8 cellular contexts compared by ENCODE assay signal in the genomic region with DNA sequence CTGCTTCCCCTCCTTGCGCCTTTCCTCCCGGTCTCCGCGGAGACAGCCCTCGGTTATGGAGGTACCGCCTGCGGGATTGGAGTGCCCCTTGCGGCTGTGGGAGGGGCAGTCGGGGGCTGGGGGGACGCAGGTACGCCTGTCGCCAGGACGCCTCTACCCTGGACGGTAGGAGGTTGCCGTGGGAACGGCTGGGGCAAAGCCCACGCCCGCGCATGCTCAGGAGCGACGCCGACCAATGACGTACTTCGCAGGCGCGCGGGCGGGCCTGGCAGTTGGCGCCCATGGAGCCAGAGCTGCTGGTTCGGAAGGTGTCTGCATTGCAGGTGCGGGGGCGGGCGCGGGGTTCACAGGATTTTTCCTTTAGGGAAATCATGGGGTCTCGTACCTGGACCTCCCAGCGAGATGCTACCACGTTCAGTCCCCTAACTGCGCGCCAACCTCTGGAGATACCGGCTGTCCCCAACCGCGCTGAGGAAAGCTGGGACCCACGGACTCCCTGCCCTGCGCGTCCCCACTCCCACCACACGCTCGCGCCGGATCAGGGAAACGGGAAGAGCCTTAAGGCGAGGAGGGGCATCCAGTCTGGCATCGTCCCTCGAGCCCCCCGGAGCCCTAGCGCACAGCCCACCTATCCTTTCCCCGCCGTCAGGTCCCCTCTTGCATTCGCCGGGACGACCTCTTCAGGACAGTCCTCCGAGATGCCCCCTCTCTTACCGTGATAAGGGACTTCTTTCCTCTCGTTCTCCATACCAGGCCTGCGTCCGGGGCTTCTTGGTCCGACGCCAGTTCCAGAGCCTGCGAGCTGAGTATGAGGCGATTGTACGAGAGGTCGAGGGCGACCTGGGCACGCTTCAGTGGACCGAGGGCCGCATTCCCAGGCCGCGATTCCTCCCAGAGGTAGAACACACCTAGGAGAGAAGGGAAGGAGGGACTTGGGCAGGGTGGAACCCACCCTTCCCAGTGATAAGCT. TPM values are rescaled to one million over a fixed set of nuclear protein-coding genes. Genes with fewer than 3 reads are reported as not detected.
A peak's percentile ranks its signal among the peaks of the same experiment; 100 is the strongest.
DNase-seq lines count a peak whose midpoint lies in the region; ATAC-seq and TF ChIP-seq lines count a peak whose summit lies in the region.

IQCC (plus strand) TSS at position 271 of the 970 bp plus-strand sequence; CDS start at position 282, 11 bp downstream.

- H3K9me3 ChIP-seq in GM23248 (ENCODE audit: low read depth): no peaks in the 10 kb centered on the region
- no peaks in the 10 kb centered on the region for H3K9me3 ChIP-seq in testis

- H3K4me3 Mint-ChIP-seq in activated naive CD8-positive, alpha-beta T cell treated with anti-CD3 and anti-CD28 coated beads for 36 hours: peak within 1 kb of the TSS; percentile 92
- H3K4me3 Mint-ChIP-seq in osteocyte (ENCODE audit: unreplicated experiment): peak within 1 kb of the TSS; percentile 85

- peak within 1 kb of the TSS; percentile 18; the same call in 1 of the 2 replicates for H3K27ac ChIP-seq in GM23248
- peak within 1 kb of the TSS; percentile 57 to 77 for H3K27ac ChIP-seq in testis

- TF ChIP-seq POLR2A in testis (IDR thresholded peaks at IDR 0.05): no peak

- 0 out of 2 replicates have a peak, but pooled peaks cover 5% of the 10 kb centered on the region for H3F3A ChIP-seq in GM23248 (ENCODE audit: insufficient read depth)

- peak within 1 kb of the TSS; percentile 91 for H3K4me2 ChIP-seq in GM23248 (ENCODE audit: unreplicated experiment)

- intact Hi-C loops in Right ventricle myocardium inferior (cut with DNase I): no loop called here
- intact Hi-C loops in testis (cut with DNase I; ENCODE audit: low total_unique reads): no loop called here

- peaks cover 29% of the 10 kb centered on the region for H3K4me1 Mint-ChIP-seq in activated naive CD8-positive, alpha-beta T cell treated with anti-CD3 and anti-CD28 coated beads for 36 hours
- peaks cover 22% of the 10 kb centered on the region for H3K4me1 Mint-ChIP-seq in osteocyte (ENCODE audit: unreplicated experiment)

- no peaks in the 10 kb centered on the region for H4K20me1 ChIP-seq in GM23248 (ENCODE audit: insufficient read depth)

- H3K36me3 ChIP-seq in GM23248 (ENCODE audit: low read depth) (no peaks in the 10 kb centered on the region), testis (ENCODE audit: low read depth, missing control alignments) (no peaks in the 10 kb centered on the region)

- 2% methylated on average over 73 to 77 of the region's 77 CpGs for WGBS in GM23248 (ENCODE audit: low coverage in 1 of 2, low lambda C conversion rate in 2 of 2, missing lambda C conversion rate in 2 of 2), 2 experiments
- WGBS in testis, 2 donors: 1 to 2% methylated on average over 30 to 77 of the region's 77 CpGs

- H3K79me2 ChIP-seq in GM23248 (ENCODE audit: insufficient read depth): no peaks in the 10 kb centered on the region

- peak within 1 kb of the TSS; percentile 88 for H3K9ac ChIP-seq in GM23248

- H3K9me2 ChIP-seq in GM23248 (ENCODE audit: insufficient read depth): no peaks in the 10 kb centered on the region

- no peaks in the 10 kb centered on the region for H3K9me3 Mint-ChIP-seq in activated naive CD8-positive, alpha-beta T cell treated with anti-CD3 and anti-CD28 coated beads for 36 hours
- no peaks in the 10 kb centered on the region for H3K9me3 Mint-ChIP-seq in osteocyte (ENCODE audit: unreplicated experiment)

- peak within 1 kb of the TSS; percentile 79 for H2AFZ ChIP-seq in GM23248

- no peaks in the 10 kb centered on the region for H3K27me3 Mint-ChIP-seq in activated naive CD8-positive, alpha-beta T cell treated with anti-CD3 and anti-CD28 coated beads for 36 hours
- H3K27me3 Mint-ChIP-seq in osteocyte (ENCODE audit: unreplicated experiment): no peaks in the 10 kb centered on the region

- DNase-seq in COLO829 (ENCODE audit: low spot score): peak; percentile 77
- DNase-seq in GM23248: peak; percentile 96
- peak; percentile 94 for DNase-seq in NCI-H1105 treated with DMSO at 0.1 percent for 48 hours (lab: John Stamatoyannopoulos, UW)
- peak; percentile 60 for DNase-seq in SKM-1 treated with dmso at 0.1 percent for 144 hours (lab: John Stamatoyannopoulos, UW; ENCODE audit: unreplicated experiment)
- DNase-seq in activated naive CD8-positive, alpha-beta T cell treated with anti-CD3 and anti-CD28 coated beads for 36 hours: peak; percentile 91
- peak; percentile 92 for DNase-seq in Right ventricle myocardium inferior (ENCODE audit: missing footprints)
- DNase-seq in osteocyte (ENCODE audit: extremely low spot score, unreplicated experiment): peak; percentile 95
- DNase-seq in testis: peak; percentile 92

- H3K27ac Mint-ChIP-seq in activated naive CD8-positive, alpha-beta T cell treated with anti-CD3 and anti-CD28 coated beads for 36 hours: peak within 1 kb of the TSS; percentile 82
- H3K27ac Mint-ChIP-seq in osteocyte (ENCODE audit: unreplicated experiment): peak within 1 kb of the TSS; percentile 84

- H3K27me3 ChIP-seq in GM23248 (replicated peaks; ENCODE audit: insufficient read depth): no peaks in the 10 kb centered on the region
- H3K27me3 ChIP-seq in testis: no peaks in the 10 kb centered on the region

- H3K36me3 Mint-ChIP-seq in activated naive CD8-positive, alpha-beta T cell treated with anti-CD3 and anti-CD28 coated beads for 36 hours: peaks cover 19% of the 10 kb centered on the region
- no peaks in the 10 kb centered on the region for H3K36me3 Mint-ChIP-seq in osteocyte (ENCODE audit: unreplicated experiment)

- ATAC-seq in Right ventricle myocardium inferior: peak; percentile 76

- TF ChIP-seq CTCF in osteocyte (IDR thresholded peaks at IDR 0.05) (no peak), testis (IDR thresholded peaks at IDR 0.05) (peak in 1 of 3 experiments; percentile 14)

- H3K4me1 ChIP-seq in GM23248 (ENCODE audit: insufficient read depth) (peaks cover 9% of the 10 kb centered on the region; the same call in 1 of the 2 replicates), testis (peaks cover 40% of the 10 kb centered on the region)

- in situ Hi-C loops in GM23248 (cut with MboI): no loop called here

- peak within 1 kb of the TSS; percentile 79 for H3K4me3 ChIP-seq in GM23248
- H3K4me3 ChIP-seq in testis: peak within 1 kb of the TSS; percentile 71

RNA-seq across cellular contexts. Expression of gene IQCC, which starts in this region (rescaled TPM):
- total RNA-seq in GM23248 (2014; rRNA removed; shearing (Covaris generic)): 0.97 and 1.4 TPM in 2 replicates
- polyA plus RNA-seq in GM23248 (2016; fragmentation: Nextera tagmentation; extraction: Ambion mirVana) (1.7 and 2.2 TPM in 2 replicates), testis (ENCODE audit: insufficient read depth, low read depth, low replicate concordance) (21.6 TPM)
- total RNA-seq in activated naive CD8-positive, alpha-beta T cell treated with anti-CD3 and anti-CD28 coated beads for 36 hours: 1 to 10 TPM; 4.8 to 5.0 TPM
- total RNA-seq in Right ventricle myocardium inferior (0.81 TPM), osteocyte (3.0 and 3.1 TPM in 2 replicates), testis (10 to 100 TPM; 11.9 to 16.3 TPM)

Comparison
In these comparisons a context has a peak if more than half of its experiments do, and no peak if none do; other contexts are left out.
1. Peak in every context shown above with its lines: DNase-seq, ATAC-seq, H3K4me3 ChIP-seq and H3K27ac ChIP-seq.
2. Peak in DNase-seq and ATAC-seq in Right ventricle myocardium inferior; RNA of the gene not detected or under 1 TPM.